ENCODE assay signal across 1 cellular context in the genomic region with DNA sequence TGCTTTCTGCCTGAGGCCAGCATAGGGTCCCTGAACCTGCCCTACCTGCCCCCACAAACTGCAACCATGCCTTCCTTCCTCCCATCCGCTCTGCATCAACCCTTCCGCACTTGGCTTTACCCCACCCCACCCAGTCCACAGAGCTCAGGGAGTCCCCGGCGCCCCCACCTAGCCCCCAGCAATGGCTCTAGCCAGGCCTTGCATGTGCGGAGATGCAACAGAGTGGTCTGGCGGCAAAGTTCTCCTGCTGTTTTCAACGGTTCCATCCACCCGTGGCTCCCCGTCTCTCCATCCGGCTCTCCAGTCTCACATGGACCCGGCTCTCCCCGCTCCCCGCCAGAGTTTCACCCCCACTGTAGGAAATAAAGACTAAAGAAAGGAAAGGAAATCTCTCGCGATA.
TF ChIP-seq lines count a peak whose summit lies in the region.

No MANE protein-coding gene starts in this region.

TF ChIP-seq in GM23338, 12 proteins besides CTCF, POLR2A, EP300 and RAD21 (continued from another document):
- TF ChIP-seq, protein P1, sequence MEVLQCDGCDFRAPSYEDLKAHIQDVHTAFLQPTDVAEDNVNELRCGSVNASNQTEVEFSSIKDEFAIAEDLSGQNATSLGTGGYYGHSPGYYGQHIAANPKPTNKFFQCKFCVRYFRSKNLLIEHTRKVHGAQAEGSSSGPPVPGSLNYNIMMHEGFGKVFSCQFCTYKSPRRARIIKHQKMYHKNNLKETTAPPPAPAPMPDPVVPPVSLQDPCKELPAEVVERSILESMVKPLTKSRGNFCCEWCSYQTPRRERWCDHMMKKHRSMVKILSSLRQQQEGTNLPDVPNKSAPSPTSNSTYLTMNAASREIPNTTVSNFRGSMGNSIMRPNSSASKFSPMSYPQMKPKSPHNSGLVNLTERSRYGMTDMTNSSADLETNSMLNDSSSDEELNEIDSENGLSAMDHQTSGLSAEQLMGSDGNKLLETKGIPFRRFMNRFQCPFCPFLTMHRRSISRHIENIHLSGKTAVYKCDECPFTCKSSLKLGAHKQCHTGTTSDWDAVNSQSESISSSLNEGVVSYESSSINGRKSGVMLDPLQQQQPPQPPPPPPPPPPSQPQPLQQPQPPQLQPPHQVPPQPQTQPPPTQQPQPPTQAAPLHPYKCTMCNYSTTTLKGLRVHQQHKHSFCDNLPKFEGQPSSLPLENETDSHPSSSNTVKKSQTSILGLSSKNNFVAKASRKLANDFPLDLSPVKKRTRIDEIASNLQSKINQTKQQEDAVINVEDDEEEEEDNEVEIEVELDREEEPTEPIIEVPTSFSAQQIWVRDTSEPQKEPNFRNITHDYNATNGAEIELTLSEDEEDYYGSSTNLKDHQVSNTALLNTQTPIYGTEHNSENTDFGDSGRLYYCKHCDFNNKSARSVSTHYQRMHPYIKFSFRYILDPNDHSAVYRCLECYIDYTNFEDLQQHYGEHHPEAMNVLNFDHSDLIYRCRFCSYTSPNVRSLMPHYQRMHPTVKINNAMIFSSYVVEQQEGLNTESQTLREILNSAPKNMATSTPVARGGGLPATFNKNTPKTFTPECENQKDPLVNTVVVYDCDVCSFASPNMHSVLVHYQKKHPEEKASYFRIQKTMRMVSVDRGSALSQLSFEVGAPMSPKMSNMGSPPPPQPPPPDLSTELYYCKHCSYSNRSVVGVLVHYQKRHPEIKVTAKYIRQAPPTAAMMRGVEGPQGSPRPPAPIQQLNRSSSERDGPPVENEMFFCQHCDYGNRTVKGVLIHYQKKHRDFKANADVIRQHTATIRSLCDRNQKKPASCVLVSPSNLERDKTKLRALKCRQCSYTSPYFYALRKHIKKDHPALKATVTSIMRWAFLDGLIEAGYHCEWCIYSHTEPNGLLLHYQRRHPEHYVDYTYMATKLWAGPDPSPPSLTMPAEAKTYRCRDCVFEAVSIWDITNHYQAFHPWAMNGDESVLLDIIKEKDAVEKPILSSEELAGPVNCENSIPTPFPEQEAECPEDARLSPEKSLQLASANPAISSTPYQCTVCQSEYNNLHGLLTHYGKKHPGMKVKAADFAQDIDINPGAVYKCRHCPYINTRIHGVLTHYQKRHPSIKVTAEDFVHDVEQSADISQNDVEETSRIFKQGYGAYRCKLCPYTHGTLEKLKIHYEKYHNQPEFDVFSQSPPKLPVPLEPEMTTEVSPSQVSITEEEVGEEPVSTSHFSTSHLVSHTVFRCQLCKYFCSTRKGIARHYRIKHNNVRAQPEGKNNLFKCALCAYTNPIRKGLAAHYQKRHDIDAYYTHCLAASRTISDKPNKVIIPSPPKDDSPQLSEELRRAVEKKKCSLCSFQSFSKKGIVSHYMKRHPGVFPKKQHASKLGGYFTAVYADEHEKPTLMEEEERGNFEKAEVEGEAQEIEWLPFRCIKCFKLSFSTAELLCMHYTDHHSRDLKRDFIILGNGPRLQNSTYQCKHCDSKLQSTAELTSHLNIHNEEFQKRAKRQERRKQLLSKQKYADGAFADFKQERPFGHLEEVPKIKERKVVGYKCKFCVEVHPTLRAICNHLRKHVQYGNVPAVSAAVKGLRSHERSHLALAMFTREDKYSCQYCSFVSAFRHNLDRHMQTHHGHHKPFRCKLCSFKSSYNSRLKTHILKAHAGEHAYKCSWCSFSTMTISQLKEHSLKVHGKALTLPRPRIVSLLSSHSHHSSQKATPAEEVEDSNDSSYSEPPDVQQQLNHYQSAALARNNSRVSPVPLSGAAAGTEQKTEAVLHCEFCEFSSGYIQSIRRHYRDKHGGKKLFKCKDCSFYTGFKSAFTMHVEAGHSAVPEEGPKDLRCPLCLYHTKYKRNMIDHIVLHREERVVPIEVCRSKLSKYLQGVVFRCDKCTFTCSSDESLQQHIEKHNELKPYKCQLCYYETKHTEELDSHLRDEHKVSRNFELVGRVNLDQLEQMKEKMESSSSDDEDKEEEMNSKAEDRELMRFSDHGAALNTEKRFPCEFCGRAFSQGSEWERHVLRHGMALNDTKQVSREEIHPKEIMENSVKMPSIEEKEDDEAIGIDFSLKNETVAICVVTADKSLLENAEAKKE (CRISPR knock-in tag; IDR thresholded peaks at IDR 0.05): no peak
- TF ChIP-seq ZNF114 (CRISPR knock-in tag; IDR thresholded peaks at IDR 0.05) (no peak), JUNB (IDR thresholded peaks at IDR 0.05; ENCODE audit: unreplicated experiment) (no peak)
- TF ChIP-seq, protein P2, sequence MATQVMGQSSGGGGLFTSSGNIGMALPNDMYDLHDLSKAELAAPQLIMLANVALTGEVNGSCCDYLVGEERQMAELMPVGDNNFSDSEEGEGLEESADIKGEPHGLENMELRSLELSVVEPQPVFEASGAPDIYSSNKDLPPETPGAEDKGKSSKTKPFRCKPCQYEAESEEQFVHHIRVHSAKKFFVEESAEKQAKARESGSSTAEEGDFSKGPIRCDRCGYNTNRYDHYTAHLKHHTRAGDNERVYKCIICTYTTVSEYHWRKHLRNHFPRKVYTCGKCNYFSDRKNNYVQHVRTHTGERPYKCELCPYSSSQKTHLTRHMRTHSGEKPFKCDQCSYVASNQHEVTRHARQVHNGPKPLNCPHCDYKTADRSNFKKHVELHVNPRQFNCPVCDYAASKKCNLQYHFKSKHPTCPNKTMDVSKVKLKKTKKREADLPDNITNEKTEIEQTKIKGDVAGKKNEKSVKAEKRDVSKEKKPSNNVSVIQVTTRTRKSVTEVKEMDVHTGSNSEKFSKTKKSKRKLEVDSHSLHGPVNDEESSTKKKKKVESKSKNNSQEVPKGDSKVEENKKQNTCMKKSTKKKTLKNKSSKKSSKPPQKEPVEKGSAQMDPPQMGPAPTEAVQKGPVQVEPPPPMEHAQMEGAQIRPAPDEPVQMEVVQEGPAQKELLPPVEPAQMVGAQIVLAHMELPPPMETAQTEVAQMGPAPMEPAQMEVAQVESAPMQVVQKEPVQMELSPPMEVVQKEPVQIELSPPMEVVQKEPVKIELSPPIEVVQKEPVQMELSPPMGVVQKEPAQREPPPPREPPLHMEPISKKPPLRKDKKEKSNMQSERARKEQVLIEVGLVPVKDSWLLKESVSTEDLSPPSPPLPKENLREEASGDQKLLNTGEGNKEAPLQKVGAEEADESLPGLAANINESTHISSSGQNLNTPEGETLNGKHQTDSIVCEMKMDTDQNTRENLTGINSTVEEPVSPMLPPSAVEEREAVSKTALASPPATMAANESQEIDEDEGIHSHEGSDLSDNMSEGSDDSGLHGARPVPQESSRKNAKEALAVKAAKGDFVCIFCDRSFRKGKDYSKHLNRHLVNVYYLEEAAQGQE (IDR thresholded peaks at IDR 0.05; ENCODE audit: unreplicated experiment): no peak
